6 cellular contexts compared by ENCODE assay signal in genomic region chr17:61619953-61620352, GRCh38.
"Had no signal": no experiment of that assay in that cellular context is flagged by ENCODE, and none has a peak within 500 bp of the region (broad histone marks: within the 10 kb centered on the region; RNA-seq: fewer than 3 reads in every experiment).

No MANE protein-coding gene starts in this region.

- FAIRE-seq: GM12891, GM12892, GM18507, GM19239 had no signal

- DNase-seq: GDM1, GF-D8 had no signal
